ENCODE assay signal across 11 cellular contexts in genomic region chr17:77128895-77129567, GRCh38. TPM values are rescaled to one million over a fixed set of nuclear protein-coding genes. Genes with fewer than 3 reads are reported as not detected.
DNase-seq lines count a peak whose midpoint lies in the region; ATAC-seq, FAIRE-seq and TF ChIP-seq lines count a peak whose summit lies in the region.
"Had no signal": no experiment of that assay in that cellular context is flagged by ENCODE, and none has a peak within 500 bp of the region (broad histone marks: within the 10 kb centered on the region; RNA-seq: fewer than 3 reads in every experiment).

No MANE protein-coding gene starts in this region.

- H3K4me3 ChIP-seq in A549 (no peak overlapping the region), choroid plexus epithelial cell (ENCODE audit: low read depth, low read length) (no peak overlapping the region)
- H3K4me3 ChIP-seq: coronary artery had no signal

- peak overlapping the region; percentile 90 for H3K27ac Mint-ChIP-seq in nephron progenitor cell

- H3K9me3 Mint-ChIP-seq in nephron progenitor cell: no peaks in the 10 kb centered on the region
- H3K9me3 Mint-ChIP-seq: IgD-negative memory B cell had no signal

- 75% methylated on average over 10 of the region's 10 CpGs for WGBS in A549 (ENCODE audit: missing lambda C conversion rate)

- CTCF ChIA-PET in A549 (lab: Yijun Ruan, JAX) (interaction anchor here (0.6 to 11.6 kb wide), 10 partner anchors 11 to 240 kb away, joined by 3 to 121 read pairs (median 4); partner anchors contain the start of gene SEC14L1), HEK293T (lab: Yijun Ruan, JAX) (interaction anchor here (0.6 kb wide), 1 partner anchor 145 kb away, joined by 3 read pairs; no protein-coding TSS in a partner anchor)

- no peak overlapping the region for H3K4me2 ChIP-seq in A549

- no peaks in the 10 kb centered on the region for H3K36me3 Mint-ChIP-seq in nephron progenitor cell (ENCODE audit: low read depth)
- H3K36me3 Mint-ChIP-seq: IgD-negative memory B cell had no signal

- TF ChIP-seq POLR2A in A549 (IDR thresholded peaks at IDR 0.05; ENCODE audit: low read length): no peak

- peak overlapping the region; percentile 26 to 28; a peak in 4 of 6 replicates for H3K27ac ChIP-seq in A549

- H3K4me1 Mint-ChIP-seq in nephron progenitor cell: peaks cover 82% of the 10 kb centered on the region

- peaks cover 60% of the 10 kb centered on the region for H3K4me1 ChIP-seq in A549

- DNase-seq in A549 (ENCODE audit: low read depth in 1 of 2, low spot score in 1 of 2) (no peak), HEK293T (ENCODE audit: extremely low spot score) (no peak), choroid plexus epithelial cell (ENCODE audit: low read depth) (peak; percentile 88), nephron progenitor cell (no peak), GM19238 (ENCODE audit: insufficient read length, low spot score) (no peak), NCI-H1105 treated with DMSO at 0.1 percent for 48 hours (lab: John Stamatoyannopoulos, UW) (no peak), ureter (ENCODE audit: low spot score) (no peak)
- DNase-seq: activated CD4-positive, CD25-positive, alpha-beta regulatory T cell treated with anti-CD3 and anti-CD28 coated beads, Interleukin-2, amount 50 U/mL, for 72 hours had no signal

- TF ChIP-seq EP300 in A549 (IDR thresholded peaks at IDR 0.05): no peak

- H3K27me3 Mint-ChIP-seq in nephron progenitor cell (ENCODE audit: low read depth, poor library complexity): peaks cover 13% of the 10 kb centered on the region

- ATAC-seq in A549 (no peak), HG03432 (IDR thresholded peaks at IDR 0.05; ENCODE audit: unreplicated experiment) (no peak)

- no peak for TF ChIP-seq RAD21 in A549 (conservative IDR thresholded peaks at IDR 0.05 in 1 of 2, IDR thresholded peaks at IDR 0.05 in 1 of 2)

- H3K9me3 ChIP-seq in A549: no peaks in the 10 kb centered on the region

- POLR2A ChIA-PET in A549 (lab: Yijun Ruan, JAX): interaction anchor here (5.3 kb wide), 1 partner anchor 11 kb away, joined by 28 read pairs; the partner anchor contains the start of gene SEC14L1
- POLR2A ChIA-PET in HEK293T (lab: Yijun Ruan, JAX): interaction anchor here (0.9 to 2.6 kb wide), 2 partner anchors 11 to 40 kb away, joined by 3 to 15 read pairs; partner anchors contain the start of gene SEC14L1

- TF ChIP-seq CTCF in A549 (IDR thresholded peaks at IDR 0.05) (no peak), choroid plexus epithelial cell (conservative IDR thresholded peaks at IDR 0.05; ENCODE audit: low read depth, low read length) (no peak), nephron progenitor cell (IDR thresholded peaks at IDR 0.05) (no peak)

- no peak for FAIRE-seq in A549 (lab: Jason Lieb, UNC)

- no peak overlapping the region for H3K4me3 Mint-ChIP-seq in nephron progenitor cell
- H3K4me3 Mint-ChIP-seq: IgD-negative memory B cell had no signal

TF ChIP-seq in A549, 52 proteins besides CTCF, POLR2A, EP300 and RAD21:
- TF ChIP-seq CEBPB (IDR thresholded peaks at IDR 0.05) (no peak), MAX (IDR thresholded peaks at IDR 0.05) (0 out of 2 replicates have a peak, but pooled peaks have one; percentile 5)

TF ChIP-seq in HEK293T, 16 proteins besides CTCF, POLR2A, EP300 and RAD21:
- TF ChIP-seq FOXA1 (IDR thresholded peaks at IDR 0.05): no peak
- TF ChIP-seq L3MBTL2 (conservative IDR thresholded peaks at IDR 0.05): 0 out of 2 replicates have a peak, but pooled peaks have one; percentile 25

RNA-seq across cellular contexts. Expression of gene SEC14L1, which starts 11.7 kb away (rescaled TPM):
- polyA plus RNA-seq in A549 (2011; rRNA removed) (27.5 and 29.1 TPM in 2 replicates), A549 (2017; fragmentation: RNase III; extraction: RNeasy Plus Mini Kit Qiagen cat#74134 plus additional on column Dnase treatment) (32.2 to 40.4 TPM (median 40.4 TPM) in 3 replicates)
- polyA plus RNA-seq in A549 (2012; cell fraction: cytosol; rRNA removed): 13.9 and 26.0 TPM in 2 replicates
- 24.6 and 30.1 TPM in 2 replicates for polyA plus RNA-seq in A549 (2012; cell fraction: nucleus; rRNA removed)
- 11.3 and 21.8 TPM in 2 replicates for polyA minus RNA-seq in A549 (2011; rRNA and poly(A)+ RNA removed)
- total RNA-seq in ureter: 66.7 TPM
